Comparison of ENCODE assay signal across 9 cellular contexts in genomic region chr3:16906679-16907078, GRCh38. TPM values are rescaled to one million over a fixed set of nuclear protein-coding genes. Genes with fewer than 3 reads are reported as not detected.
DNase-seq lines count a peak whose midpoint lies in the region; ATAC-seq and TF ChIP-seq lines count a peak whose summit lies in the region.
"Had no signal": no experiment of that assay in that cellular context is flagged by ENCODE, and none has a peak within 500 bp of the region (broad histone marks: within the 10 kb centered on the region; RNA-seq: fewer than 3 reads in every experiment).

No MANE protein-coding gene starts in this region.

- H3K4me3 Mint-ChIP-seq in activated naive CD4-positive, alpha-beta T cell treated with anti-CD3 and anti-CD28 coated beads, Interleukin-2, amount 10 ng/mL, durations not matched to agents 7 days and 5 days, result peak overlapping the region; percentile 11

- H3K9me3 ChIP-seq in tibial artery (no peaks in the 10 kb centered on the region), gastroesophageal sphincter (no peaks in the 10 kb centered on the region)

- H3K4me3 ChIP-seq in tibial artery (no peak overlapping the region), gastroesophageal sphincter (no peak overlapping the region)

- no peaks in the 10 kb centered on the region for H3K27me3 Mint-ChIP-seq in activated naive CD4-positive, alpha-beta T cell treated with anti-CD3 and anti-CD28 coated beads, Interleukin-2, amount 10 ng/mL, durations not matched to agents 7 days and 5 days

- H3K36me3 Mint-ChIP-seq in activated naive CD4-positive, alpha-beta T cell treated with anti-CD3 and anti-CD28 coated beads, Interleukin-2, amount 10 ng/mL, durations not matched to agents 7 days and 5 days, result peaks cover 38% of the 10 kb centered on the region

- TF ChIP-seq EP300 in gastroesophageal sphincter (IDR thresholded peaks at IDR 0.05), result no peak

- CTCF ChIA-PET in activated naive CD4-positive, alpha-beta T cell treated with anti-CD3 and anti-CD28 coated beads, Interleukin-2, amount 10 ng/mL, durations not matched to agents 7 days and 5 days (lab: Charles Lee), result no interaction called here

- H3K27ac ChIP-seq in tibial artery (peak overlapping the region; percentile 15 to 32), gastroesophageal sphincter (no peak overlapping the region)

- H3K4me1 ChIP-seq in tibial artery (peaks cover 0 to 57% (median 10%) of the 10 kb centered on the region in 4 donors), gastroesophageal sphincter (peaks cover 0 to 14% (median 0%) of the 10 kb centered on the region in 3 donors)

- TF ChIP-seq POLR2A in gastroesophageal sphincter (IDR thresholded peaks at IDR 0.05), result no peak

- no peaks in the 10 kb centered on the region for H3K9me3 Mint-ChIP-seq in activated naive CD4-positive, alpha-beta T cell treated with anti-CD3 and anti-CD28 coated beads, Interleukin-2, amount 10 ng/mL, durations not matched to agents 7 days and 5 days

- ATAC-seq in gastroesophageal sphincter, result no peak

- TF ChIP-seq CTCF in tibial artery (IDR thresholded peaks at IDR 0.05) (no peak), gastroesophageal sphincter (IDR thresholded peaks at IDR 0.05) (no peak)

- 16 to 78% methylated on average over 1 to 2 of the region's 2 CpGs for WGBS in gastroesophageal sphincter (ENCODE audit: low coverage in 1 of 2), 2 donors

- intact Hi-C loops in tibial artery (cut with DNase I; ENCODE audit: low total_unique reads), result no loop called here

- no peaks in the 10 kb centered on the region for H3K27me3 ChIP-seq in tibial artery
- H3K27me3 ChIP-seq in gastroesophageal sphincter, result no peaks in the 10 kb centered on the region

- no peaks in the 10 kb centered on the region for H3K36me3 ChIP-seq in tibial artery
- H3K36me3 ChIP-seq in gastroesophageal sphincter, result no peaks in the 10 kb centered on the region

- DNase-seq in activated naive CD4-positive, alpha-beta T cell treated with anti-CD3 and anti-CD28 coated beads, Interleukin-2, amount 10 ng/mL, durations not matched to agents 7 days and 5 days, result no peak
- no peak for DNase-seq in activated naive CD4-positive, alpha-beta T cell (lab: John Stamatoyannopoulos, UW)
- DNase-seq in NCI-H526 treated with DMSO at 0.1 percent for 48 hours (lab: John Stamatoyannopoulos, UW) (peak; percentile 36), fibroblast of gingiva (ENCODE audit: low read depth) (peak; percentile 68), tibial artery (peak in 1 of 2 donors; percentile 38), GM19240 (ENCODE audit: insufficient read length, low spot score) (no peak), ureter (ENCODE audit: low spot score) (no peak)
- DNase-seq: GF-D8 had no signal

- H3K4me1 Mint-ChIP-seq in activated naive CD4-positive, alpha-beta T cell treated with anti-CD3 and anti-CD28 coated beads, Interleukin-2, amount 10 ng/mL, durations not matched to agents 7 days and 5 days, result peaks cover 74% of the 10 kb centered on the region

- H3K27ac Mint-ChIP-seq in activated naive CD4-positive, alpha-beta T cell treated with anti-CD3 and anti-CD28 coated beads, Interleukin-2, amount 10 ng/mL, durations not matched to agents 7 days and 5 days, result peak overlapping the region; percentile 50

RNA-seq across cellular contexts. Expression of gene PLCL2, which starts 21.9 kb away (rescaled TPM):
- total RNA-seq in gastroesophageal sphincter (10 to 100 TPM in 1 of 4 donors, 1 to 10 TPM in 3; 5.1 to 12.3 (median 6.9) TPM), ureter (9.5 TPM)

Comparison
In these comparisons a context has a peak if more than half of its experiments do, and no peak if none do; other contexts are left out.
1. DNase-seq: peak in NCI-H526 treated with DMSO at 0.1 percent for 48 hours (single experiment) and fibroblast of gingiva (single experiment); none in activated naive CD4-positive, alpha-beta T cell treated with anti-CD3 and anti-CD28 coated beads, Interleukin-2, amount 10 ng/mL, durations not matched to agents 7 days and 5 days (single experiment), activated naive CD4-positive, alpha-beta T cell (0 of 4), GM19240 (single experiment) and ureter (single experiment).
2. H3K27ac ChIP-seq: peak in tibial artery (2 of 2); none in gastroesophageal sphincter (0 of 4).